ENCODE assay signal across 14 cellular contexts in the genomic region with DNA sequence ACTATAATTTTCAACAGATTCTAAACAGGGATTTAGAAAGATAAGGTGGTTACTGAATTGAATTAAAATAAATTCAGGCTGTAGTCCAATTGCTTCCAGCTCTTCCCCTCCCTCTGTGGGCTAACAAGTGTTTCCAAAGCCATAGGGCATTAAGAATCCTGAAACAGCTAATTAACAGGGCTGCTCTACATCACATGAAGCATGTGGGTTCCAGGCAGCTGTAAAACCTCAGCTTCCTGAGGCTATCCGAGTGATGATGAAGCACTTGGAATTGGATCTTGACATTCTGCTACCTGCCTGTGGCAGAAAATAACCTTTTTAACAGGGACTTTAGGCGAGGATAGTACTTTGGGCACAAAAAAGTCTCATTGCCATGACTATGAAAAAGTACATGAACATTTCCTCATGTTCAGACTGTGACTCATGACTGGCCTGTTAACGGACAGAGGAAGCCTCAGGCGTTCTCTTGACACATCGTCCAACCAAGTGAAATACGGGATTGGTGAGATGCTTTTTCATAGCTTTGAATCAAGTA.
A peak's percentile ranks its signal among the peaks of the same experiment; 100 is the strongest.
DNase-seq lines count a peak whose midpoint lies in the region; ATAC-seq, FAIRE-seq and TF ChIP-seq lines count a peak whose summit lies in the region.
"Had no signal": no experiment of that assay in that cellular context is flagged by ENCODE, and none has a peak within 500 bp of the region (broad histone marks: within the 10 kb centered on the region; RNA-seq: fewer than 3 reads in every experiment).

No MANE protein-coding gene starts in this region.

- H3K4me3 ChIP-seq in AG10803 (ENCODE audit: low read length) = no peak overlapping the region
- H3K4me3 ChIP-seq in mammary epithelial cell (replicated peaks in 1 of 3; ENCODE audit: insufficient read depth in 1 of 3, low read depth in 2 of 3, low read length in 3 of 3) = no peak overlapping the region
- no peak overlapping the region for H3K4me3 ChIP-seq in lung
- H3K4me3 ChIP-seq: prostate gland had no signal

- H3K79me2 ChIP-seq in mammary epithelial cell (ENCODE audit: insufficient read depth, low read length) = no peaks in the 10 kb centered on the region

- H3K4me1 ChIP-seq in mammary epithelial cell (ENCODE audit: insufficient read depth, low read length) (peaks cover 20% of the 10 kb centered on the region), lung (ENCODE audit: control insufficient read depth in 2 of 2, insufficient read depth in 2 of 2, low read length in 2 of 2) (no peaks in the 10 kb centered on the region)
- H3K4me1 ChIP-seq: prostate gland had no signal

- H3K27me3 ChIP-seq in mammary epithelial cell (ENCODE audit: insufficient read depth, low read length) = no peaks in the 10 kb centered on the region
- no peaks in the 10 kb centered on the region for H3K27me3 ChIP-seq in lung (ENCODE audit: control insufficient read depth, insufficient read depth)

- H3K4me2 ChIP-seq in mammary epithelial cell (ENCODE audit: insufficient read depth, low read depth, low read length) = peak overlapping the region; percentile 54
- H3K4me2 ChIP-seq: KMS-11 had no signal

- peak overlapping the region; percentile 36 for H2AFZ ChIP-seq in mammary epithelial cell (ENCODE audit: low read depth, low read length)

- no TSS peak for BruUV-seq in mammary epithelial cell (replicated peaks; lab: Mats Ljungman, UMichigan)

- intact Hi-C loops in mammary epithelial cell (cut with micrococcal nuclease) = loop anchor here (1.0 kb wide), 1 partner anchor 18 kb away; no protein-coding TSS in a partner anchor

- dilution Hi-C loops in mammary epithelial cell (cut with HindIII; ENCODE audit: low sequenced_read_pairs) = no loop called here

- H3K27ac ChIP-seq in mammary epithelial cell (ENCODE audit: insufficient read depth, low read depth, low read length) (peak overlapping the region; percentile 82), lung (ENCODE audit: low read depth in 1 of 2, low read length in 1 of 2) (no peak overlapping the region)
- H3K27ac ChIP-seq: KMS-11, prostate gland, VCaP had no signal

- ATAC-seq in lung (ENCODE audit: insufficient read depth, low FRiP score) (peak; percentile 50), HG03108 (IDR thresholded peaks at IDR 0.05; ENCODE audit: unreplicated experiment) (no peak)

- FAIRE-seq in GM19239 (lab: Jason Lieb, UNC) = no peak
- FAIRE-seq: islet of Langerhans had no signal

- H3K9ac ChIP-seq in mammary epithelial cell (ENCODE audit: insufficient read depth, low read length) = peak overlapping the region; percentile 61
- H3K9ac ChIP-seq: KMS-11 had no signal

- TF ChIP-seq CTCF in AG10803 (conservative IDR thresholded peaks at IDR 0.05; ENCODE audit: low read length) = no peak
- no peak for TF ChIP-seq CTCF in mammary epithelial cell (conservative IDR thresholded peaks at IDR 0.05 in 1 of 2, IDR thresholded peaks at IDR 0.05 in 1 of 2; ENCODE audit: extremely low read depth in 1 of 2, insufficient read depth in 1 of 2, low read depth in 1 of 2, low read length in 2 of 2)
- no peak for TF ChIP-seq CTCF in lung (IDR thresholded peaks at IDR 0.05; ENCODE audit: control extremely low read depth, extremely low read depth)

- 0% methylated on average over 4 of the region's 6 CpGs for WGBS in mammary epithelial cell (ENCODE audit: low coverage, missing lambda C conversion rate)
- 48 to 67% methylated on average over 6 of the region's 6 CpGs for WGBS in lung, 2 donors

- no peaks in the 10 kb centered on the region for H3K9me3 ChIP-seq in mammary epithelial cell (replicated peaks; ENCODE audit: insufficient read depth, low read length)
- H3K9me3 ChIP-seq in lung (ENCODE audit: control insufficient read depth in 2 of 2, insufficient read depth in 1 of 2, low read length in 1 of 2) = no peaks in the 10 kb centered on the region
- H3K9me3 ChIP-seq: prostate gland had no signal

- DNase-seq in AG10803 (ENCODE audit: low read depth) (peak; percentile 86), LoVo (ENCODE audit: low spot score) (peak; percentile 50), mammary epithelial cell (peak; percentile 92), lung (ENCODE audit: low spot score) (no peak), GM19239 (ENCODE audit: insufficient read length, low spot score) (no peak), cerebellum (ENCODE audit: low spot score) (no peak), HuH-7.5 (ENCODE audit: low spot score) (no peak)
- DNase-seq: CD4-positive, CD25-positive, alpha-beta regulatory T cell; NK-92 treated with Interleukin-12 subunit alpha and Interleukin-12 subunit beta, amount 100 ng/mL, for 24 hours had no signal

- H4K20me1 ChIP-seq in mammary epithelial cell (ENCODE audit: insufficient read depth, low read length) = no peaks in the 10 kb centered on the region

- H3K36me3 ChIP-seq in mammary epithelial cell (ENCODE audit: insufficient read depth, low read length) (no peaks in the 10 kb centered on the region), lung (ENCODE audit: control insufficient read depth in 2 of 2, insufficient read depth in 2 of 2, low read length in 2 of 2) (no peaks in the 10 kb centered on the region)
- H3K36me3 ChIP-seq: prostate gland had no signal

- CTCF ChIA-PET in mammary epithelial cell (lab: Charles Lee; ENCODE audit: low non-redundant PET) = interaction anchor here (0.6 kb wide), 1 partner anchor 554 kb away, joined by 16 read pairs; no protein-coding TSS in a partner anchor

- in situ Hi-C loops in mammary epithelial cell (cut with MboI; ENCODE audit: low sequenced_read_pairs in 2 of 2) = loop anchor here (25.0 kb wide), 1 partner anchor 599 kb away; no protein-coding TSS in a partner anchor

Comparison
In these comparisons a context has a peak if more than half of its experiments do, and no peak if none do; other contexts are left out.
1. DNase-seq: peak in AG10803 (single experiment), LoVo (single experiment) and mammary epithelial cell (single experiment); none in lung (single experiment), GM19239 (single experiment), cerebellum (single experiment) and HuH-7.5 (single experiment).